22 cellular contexts compared by ENCODE assay signal in the genomic region with DNA sequence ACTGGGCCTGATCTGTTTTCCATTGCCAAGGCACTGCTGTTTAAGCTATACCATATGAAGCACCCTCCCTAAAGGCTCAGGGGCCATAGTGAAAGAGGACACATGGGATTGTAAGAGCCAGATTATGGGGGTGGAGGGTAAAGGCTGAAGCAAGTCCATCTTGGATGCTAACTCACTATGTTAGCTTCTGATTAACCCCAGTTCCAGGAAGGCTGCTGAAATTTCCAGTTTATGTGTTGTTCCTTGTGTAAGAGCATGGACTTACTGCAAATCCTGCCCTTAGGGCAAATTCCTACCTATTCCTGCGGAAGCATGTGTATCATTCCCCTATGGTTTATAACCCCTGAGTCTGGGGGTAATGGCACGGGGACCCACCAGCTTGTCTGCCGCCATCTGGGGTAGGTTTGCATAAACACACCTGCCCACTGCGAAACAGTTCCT.
"Had no signal": no experiment of that assay in that cellular context is flagged by ENCODE, and none has a peak within 500 bp of the region (broad histone marks: within the 10 kb centered on the region; RNA-seq: fewer than 3 reads in every experiment).

No MANE protein-coding gene starts in this region.

- H3K27me3 Mint-ChIP-seq: progenitor cell of endocrine pancreas had no signal

- H3K36me3 ChIP-seq: adrenal gland, breast epithelium, colonic mucosa, right atrium auricular region, upper lobe of right lung had no signal

- H3K4me1 ChIP-seq: adrenal gland, breast epithelium, colonic mucosa, right atrium auricular region, upper lobe of right lung had no signal

- H3K4me1 Mint-ChIP-seq: immature natural killer cell, mesothelial cell of epicardium, natural killer cell had no signal

- ATAC-seq: activated T-cell treated with anti-CD3 and anti-CD28 coated beads, Interleukin-2, amount 50 U/mL, for 4 hours; left cardiac atrium; natural killer cell; stimulated activated naive CD8-positive, alpha-beta T cell treated with anti-CD3 and anti-CD28 coated beads, Interleukin-15, Interleukin-2, amounts not matched to agents 100 U/mL and 50 U/mL, for 24 hours; upper lobe of right lung had no signal

- DNase-seq: activated CD4-positive, alpha-beta T cell treated with anti-CD3 and anti-CD28 coated beads for 1 hour; activated naive CD4-positive, alpha-beta T cell; activated T-cell treated with anti-CD3 and anti-CD28 coated beads, Interleukin-2, amount 50 U/mL, for 4 hours; adrenal gland; colonic mucosa; dorsolateral prefrontal cortex; foreskin fibroblast; immature natural killer cell; left cardiac atrium; natural killer cell; stimulated activated CD4-positive, alpha-beta T cell treated with anti-CD3 and anti-CD28 coated beads, Interleukin-12 subunit alpha, Interleukin-12 subunit beta, amount 100 ng/mL, for 4 hours; stimulated activated CD4-positive, alpha-beta T cell treated with anti-CD3 and anti-CD28 coated beads, Interleukin-4, amount 100 ng/mL, for 4 hours; stimulated activated naive CD8-positive, alpha-beta T cell treated with anti-CD3 and anti-CD28 coated beads, Interleukin-15, Interleukin-2, amounts not matched to agents 100 U/mL and 50 U/mL, for 24 hours; T-helper 9 cell; upper lobe of right lung had no signal

- H3K4me3 Mint-ChIP-seq: activated naive CD8-positive, alpha-beta T cell; activated T-cell treated with anti-CD3 and anti-CD28 coated beads, Interleukin-2, amount 50 U/mL, for 4 hours; immature natural killer cell; mesothelial cell of epicardium; natural killer cell had no signal

- H3K27ac ChIP-seq: adrenal gland, breast epithelium, colonic mucosa, dorsolateral prefrontal cortex, right atrium auricular region, upper lobe of right lung had no signal

- H3K9me3 Mint-ChIP-seq: activated T-cell treated with anti-CD3 and anti-CD28 coated beads, Interleukin-2, amount 50 U/mL, for 4 hours; activated T-helper 2 cell treated with anti-CD3 and anti-CD28 coated beads, Interferon-gamma antibody, Interleukin-2, Interleukin-4, amounts not matched to agents 10 μg/mL and 5 μg/mL and 100 μg/mL, durations not matched to agents 14 hours and 24 hours and 36 hours; immature natural killer cell; natural killer cell had no signal

- H3K36me3 Mint-ChIP-seq: immature natural killer cell, mesothelial cell of epicardium, natural killer cell had no signal

- H3K9me3 ChIP-seq: adrenal gland, colonic mucosa, upper lobe of right lung had no signal

- H3K4me3 ChIP-seq: adrenal gland, breast epithelium, colonic mucosa, dorsolateral prefrontal cortex, lung, right atrium auricular region, upper lobe of right lung had no signal

- H3K27me3 ChIP-seq: adrenal gland, breast epithelium, colonic mucosa, right atrium auricular region, upper lobe of right lung had no signal

- H3K27ac Mint-ChIP-seq: activated naive CD8-positive, alpha-beta T cell; activated T-helper 2 cell treated with anti-CD3 and anti-CD28 coated beads, Interferon-gamma antibody, Interleukin-2, Interleukin-4, amounts not matched to agents 10 μg/mL and 5 μg/mL and 100 μg/mL, durations not matched to agents 14 hours and 24 hours and 36 hours; immature natural killer cell; mesothelial cell of epicardium; natural killer cell; progenitor cell of endocrine pancreas had no signal
